Comparison of ENCODE assay signal across 23 cellular contexts in genomic region chr3:183081459-183082183, GRCh38.
"Had no signal": no experiment of that assay in that cellular context is flagged by ENCODE, and none has a peak within 500 bp of the region (broad histone marks: within the 10 kb centered on the region; RNA-seq: fewer than 3 reads in every experiment).

No MANE protein-coding gene starts in this region.

- H3K4me1 Mint-ChIP-seq: activated naive CD4-positive, alpha-beta T cell treated with anti-CD3 and anti-CD28 coated beads, Interleukin-2, amount 10 ng/mL, durations not matched to agents 7 days and 5 days; endodermal cell; nephron progenitor cell; stimulated activated memory B cell treated with anti-CD40 and anti-IgM and Interleukin-4, amounts not matched to agents 10 μg/mL and 1 μg/mL and 100 μg/mL, for 72 hours had no signal

- H3K9me3 ChIP-seq: gastrocnemius medialis, sigmoid colon, suprapubic skin, tibial nerve had no signal

- H3K4me2 ChIP-seq: smooth muscle cell had no signal

- DNase-seq: activated CD4-positive, alpha-beta T cell treated with anti-CD3 and anti-CD28 coated beads, Interleukin-2, amount 50 U/mL, for 4 hours; activated effector memory CD4-positive, alpha-beta T cell treated with anti-CD3 and anti-CD28 coated beads, Interleukin-2, amount 50 U/mL, for 16 hours; activated naive CD4-positive, alpha-beta T cell treated with anti-CD3 and anti-CD28 coated beads, Interleukin-2, amount 10 ng/mL, durations not matched to agents 7 days and 5 days; activated T-cell treated with anti-CD3 and anti-CD28 coated beads, Interleukin-2, amount 50 U/mL, for 72 hours; amygdala; cortex of kidney; endodermal cell; esophagus squamous epithelium; gastrocnemius medialis; hypothalamus; nephron progenitor cell; nucleus accumbens; posterior cingulate gyrus; sigmoid colon; stimulated activated CD4-positive, alpha-beta T cell treated with anti-CD3 and anti-CD28 coated beads, Interleukin-15, amount 100 ng/mL, for 24 hours; stomach; T1000 had no signal

- H3K27ac Mint-ChIP-seq: activated naive CD4-positive, alpha-beta T cell treated with anti-CD3 and anti-CD28 coated beads, Interleukin-2, amount 10 ng/mL, durations not matched to agents 7 days and 5 days; activated T-cell treated with anti-CD3 and anti-CD28 coated beads, Interleukin-2, amount 50 U/mL, for 72 hours; endodermal cell; memory B cell; nephron progenitor cell; stimulated activated memory B cell treated with anti-CD40 and anti-IgM and Interleukin-4, amounts not matched to agents 10 μg/mL and 1 μg/mL and 100 μg/mL, for 72 hours; WTC11 had no signal

- H3K4me3 Mint-ChIP-seq: activated naive CD4-positive, alpha-beta T cell treated with anti-CD3 and anti-CD28 coated beads, Interleukin-2, amount 10 ng/mL, durations not matched to agents 7 days and 5 days; activated T-cell treated with anti-CD3 and anti-CD28 coated beads, Interleukin-2, amount 50 U/mL, for 72 hours; endodermal cell; memory B cell; nephron progenitor cell; stimulated activated memory B cell treated with anti-CD40 and anti-IgM and Interleukin-4, amounts not matched to agents 10 μg/mL and 1 μg/mL and 100 μg/mL, for 72 hours; WTC11 had no signal

- H3K4me1 ChIP-seq: gastrocnemius medialis, sigmoid colon, suprapubic skin, tibial nerve had no signal

- ATAC-seq: activated T-cell treated with anti-CD3 and anti-CD28 coated beads, Interleukin-2, amount 50 U/mL, for 72 hours; gastrocnemius medialis; stimulated activated memory B cell treated with anti-CD40 and anti-IgM and Interleukin-4, amounts not matched to agents 10 μg/mL and 1 μg/mL and 100 μg/mL, for 72 hours; WTC11 had no signal

- H3K9me3 Mint-ChIP-seq: memory B cell; stimulated activated memory B cell treated with anti-CD40 and anti-IgM and Interleukin-4, amounts not matched to agents 10 μg/mL and 1 μg/mL and 100 μg/mL, for 72 hours had no signal

- H3K27me3 Mint-ChIP-seq: activated naive CD4-positive, alpha-beta T cell treated with anti-CD3 and anti-CD28 coated beads, Interleukin-2, amount 10 ng/mL, durations not matched to agents 7 days and 5 days; memory B cell; stimulated activated memory B cell treated with anti-CD40 and anti-IgM and Interleukin-4, amounts not matched to agents 10 μg/mL and 1 μg/mL and 100 μg/mL, for 72 hours had no signal

- H3K27me3 ChIP-seq: esophagus squamous epithelium, gastrocnemius medialis, sigmoid colon, stomach, suprapubic skin, tibial nerve had no signal

- H3K4me3 ChIP-seq: esophagus squamous epithelium, gastrocnemius medialis, sigmoid colon, smooth muscle cell, stomach, suprapubic skin, tibial nerve had no signal

- H3K27ac ChIP-seq: esophagus squamous epithelium, gastrocnemius medialis, sigmoid colon, stomach, suprapubic skin, tibial nerve had no signal
